In the genomic region with DNA sequence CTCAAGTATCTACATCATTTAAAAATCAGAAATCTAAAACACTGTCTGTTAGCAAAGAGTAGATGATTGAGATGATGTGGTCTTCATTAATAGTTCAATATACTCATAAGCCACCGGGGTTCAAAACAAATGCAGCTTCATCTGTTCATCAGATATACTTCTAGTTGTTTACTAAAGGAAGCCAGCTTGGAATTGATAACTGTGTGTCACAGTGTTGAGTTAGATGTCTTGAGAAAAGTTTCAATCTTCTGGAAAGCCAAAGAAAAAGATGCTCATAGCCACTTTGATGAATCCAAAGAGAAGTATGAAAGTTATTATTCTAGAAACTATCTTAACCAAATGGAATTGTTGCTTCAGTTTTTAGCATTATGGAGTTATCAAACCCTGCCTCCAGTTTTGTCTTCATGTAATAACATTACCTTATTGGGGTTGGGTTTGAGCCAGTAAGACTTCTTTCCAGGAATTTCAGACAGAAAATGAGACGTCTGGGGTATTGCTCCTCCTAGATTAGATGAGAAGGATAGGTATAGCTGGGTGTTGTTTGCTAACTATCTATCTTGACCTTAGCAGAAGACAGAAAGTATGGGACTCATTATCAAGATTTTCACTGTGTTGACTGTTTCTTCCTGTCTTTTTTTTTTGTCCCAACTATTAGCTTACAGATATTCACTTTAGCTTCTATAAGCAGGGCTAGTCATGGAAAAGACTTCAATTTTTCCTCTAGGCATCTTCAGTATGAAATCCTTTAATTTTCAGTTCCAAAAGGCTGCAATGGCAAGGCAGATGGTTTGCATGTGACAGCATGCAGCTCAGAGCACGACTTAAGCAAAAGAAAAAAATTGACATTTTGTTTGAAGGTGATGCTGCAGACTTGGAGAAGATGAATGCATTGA, we compare ENCODE assay signal across 1 cellular context.
A peak's percentile ranks its signal among the peaks of the same experiment; 100 is the strongest.
TF ChIP-seq lines count a peak whose summit lies in the region.

No MANE protein-coding gene starts in this region.

TF ChIP-seq in K562, 482 proteins besides CTCF, POLR2A, EP300 and RAD21 (continued from another document and continues in another):
- TF ChIP-seq, protein P1, sequence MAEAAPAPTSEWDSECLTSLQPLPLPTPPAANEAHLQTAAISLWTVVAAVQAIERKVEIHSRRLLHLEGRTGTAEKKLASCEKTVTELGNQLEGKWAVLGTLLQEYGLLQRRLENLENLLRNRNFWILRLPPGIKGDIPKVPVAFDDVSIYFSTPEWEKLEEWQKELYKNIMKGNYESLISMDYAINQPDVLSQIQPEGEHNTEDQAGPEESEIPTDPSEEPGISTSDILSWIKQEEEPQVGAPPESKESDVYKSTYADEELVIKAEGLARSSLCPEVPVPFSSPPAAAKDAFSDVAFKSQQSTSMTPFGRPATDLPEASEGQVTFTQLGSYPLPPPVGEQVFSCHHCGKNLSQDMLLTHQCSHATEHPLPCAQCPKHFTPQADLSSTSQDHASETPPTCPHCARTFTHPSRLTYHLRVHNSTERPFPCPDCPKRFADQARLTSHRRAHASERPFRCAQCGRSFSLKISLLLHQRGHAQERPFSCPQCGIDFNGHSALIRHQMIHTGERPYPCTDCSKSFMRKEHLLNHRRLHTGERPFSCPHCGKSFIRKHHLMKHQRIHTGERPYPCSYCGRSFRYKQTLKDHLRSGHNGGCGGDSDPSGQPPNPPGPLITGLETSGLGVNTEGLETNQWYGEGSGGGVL (CRISPR knock-in tag; IDR thresholded peaks at IDR 0.05): no peak
- TF ChIP-seq, protein P2, sequence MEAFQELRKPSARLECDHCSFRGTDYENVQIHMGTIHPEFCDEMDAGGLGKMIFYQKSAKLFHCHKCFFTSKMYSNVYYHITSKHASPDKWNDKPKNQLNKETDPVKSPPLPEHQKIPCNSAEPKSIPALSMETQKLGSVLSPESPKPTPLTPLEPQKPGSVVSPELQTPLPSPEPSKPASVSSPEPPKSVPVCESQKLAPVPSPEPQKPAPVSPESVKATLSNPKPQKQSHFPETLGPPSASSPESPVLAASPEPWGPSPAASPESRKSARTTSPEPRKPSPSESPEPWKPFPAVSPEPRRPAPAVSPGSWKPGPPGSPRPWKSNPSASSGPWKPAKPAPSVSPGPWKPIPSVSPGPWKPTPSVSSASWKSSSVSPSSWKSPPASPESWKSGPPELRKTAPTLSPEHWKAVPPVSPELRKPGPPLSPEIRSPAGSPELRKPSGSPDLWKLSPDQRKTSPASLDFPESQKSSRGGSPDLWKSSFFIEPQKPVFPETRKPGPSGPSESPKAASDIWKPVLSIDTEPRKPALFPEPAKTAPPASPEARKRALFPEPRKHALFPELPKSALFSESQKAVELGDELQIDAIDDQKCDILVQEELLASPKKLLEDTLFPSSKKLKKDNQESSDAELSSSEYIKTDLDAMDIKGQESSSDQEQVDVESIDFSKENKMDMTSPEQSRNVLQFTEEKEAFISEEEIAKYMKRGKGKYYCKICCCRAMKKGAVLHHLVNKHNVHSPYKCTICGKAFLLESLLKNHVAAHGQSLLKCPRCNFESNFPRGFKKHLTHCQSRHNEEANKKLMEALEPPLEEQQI (IDR thresholded peaks at IDR 0.05): peak; percentile 47; the same call in 1 of the 2 replicates
- no peak for TF ChIP-seq PYGO2 (tag; IDR thresholded peaks at IDR 0.05)
- TF ChIP-seq SOX6 (IDR thresholded peaks at IDR 0.05): peak; percentile 95
- TF ChIP-seq TRIM24 (IDR thresholded peaks at IDR 0.05): peak in 1 of 2 experiments; percentile 80; a peak in 3 of 4 replicates
- no peak for TF ChIP-seq RBM14 (IDR thresholded peaks at IDR 0.05; ENCODE audit: borderline replicate concordance, insufficient read depth, low read depth, low read length)
- TF ChIP-seq CEBPG (CRISPR knock-in tag; IDR thresholded peaks at IDR 0.05): no peak
- TF ChIP-seq CEBPG (tag; conservative IDR thresholded peaks at IDR 0.05 in 1 of 2, IDR thresholded peaks at IDR 0.05 in 1 of 2): peak in 1 of 2 experiments; percentile 20; a peak in 1 of 4 replicates
- TF ChIP-seq ELF2 (CRISPR knock-in tag; IDR thresholded peaks at IDR 0.05): no peak
- TF ChIP-seq, protein P3, sequence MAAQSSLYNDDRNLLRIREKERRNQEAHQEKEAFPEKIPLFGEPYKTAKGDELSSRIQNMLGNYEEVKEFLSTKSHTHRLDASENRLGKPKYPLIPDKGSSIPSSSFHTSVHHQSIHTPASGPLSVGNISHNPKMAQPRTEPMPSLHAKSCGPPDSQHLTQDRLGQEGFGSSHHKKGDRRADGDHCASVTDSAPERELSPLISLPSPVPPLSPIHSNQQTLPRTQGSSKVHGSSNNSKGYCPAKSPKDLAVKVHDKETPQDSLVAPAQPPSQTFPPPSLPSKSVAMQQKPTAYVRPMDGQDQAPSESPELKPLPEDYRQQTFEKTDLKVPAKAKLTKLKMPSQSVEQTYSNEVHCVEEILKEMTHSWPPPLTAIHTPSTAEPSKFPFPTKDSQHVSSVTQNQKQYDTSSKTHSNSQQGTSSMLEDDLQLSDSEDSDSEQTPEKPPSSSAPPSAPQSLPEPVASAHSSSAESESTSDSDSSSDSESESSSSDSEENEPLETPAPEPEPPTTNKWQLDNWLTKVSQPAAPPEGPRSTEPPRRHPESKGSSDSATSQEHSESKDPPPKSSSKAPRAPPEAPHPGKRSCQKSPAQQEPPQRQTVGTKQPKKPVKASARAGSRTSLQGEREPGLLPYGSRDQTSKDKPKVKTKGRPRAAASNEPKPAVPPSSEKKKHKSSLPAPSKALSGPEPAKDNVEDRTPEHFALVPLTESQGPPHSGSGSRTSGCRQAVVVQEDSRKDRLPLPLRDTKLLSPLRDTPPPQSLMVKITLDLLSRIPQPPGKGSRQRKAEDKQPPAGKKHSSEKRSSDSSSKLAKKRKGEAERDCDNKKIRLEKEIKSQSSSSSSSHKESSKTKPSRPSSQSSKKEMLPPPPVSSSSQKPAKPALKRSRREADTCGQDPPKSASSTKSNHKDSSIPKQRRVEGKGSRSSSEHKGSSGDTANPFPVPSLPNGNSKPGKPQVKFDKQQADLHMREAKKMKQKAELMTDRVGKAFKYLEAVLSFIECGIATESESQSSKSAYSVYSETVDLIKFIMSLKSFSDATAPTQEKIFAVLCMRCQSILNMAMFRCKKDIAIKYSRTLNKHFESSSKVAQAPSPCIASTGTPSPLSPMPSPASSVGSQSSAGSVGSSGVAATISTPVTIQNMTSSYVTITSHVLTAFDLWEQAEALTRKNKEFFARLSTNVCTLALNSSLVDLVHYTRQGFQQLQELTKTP (IDR thresholded peaks at IDR 0.05; ENCODE audit: low read depth in 1 of 2, partially characterized antibody in 2 of 2): peak in 1 of 2 experiments; percentile 66
- TF ChIP-seq, protein P4, sequence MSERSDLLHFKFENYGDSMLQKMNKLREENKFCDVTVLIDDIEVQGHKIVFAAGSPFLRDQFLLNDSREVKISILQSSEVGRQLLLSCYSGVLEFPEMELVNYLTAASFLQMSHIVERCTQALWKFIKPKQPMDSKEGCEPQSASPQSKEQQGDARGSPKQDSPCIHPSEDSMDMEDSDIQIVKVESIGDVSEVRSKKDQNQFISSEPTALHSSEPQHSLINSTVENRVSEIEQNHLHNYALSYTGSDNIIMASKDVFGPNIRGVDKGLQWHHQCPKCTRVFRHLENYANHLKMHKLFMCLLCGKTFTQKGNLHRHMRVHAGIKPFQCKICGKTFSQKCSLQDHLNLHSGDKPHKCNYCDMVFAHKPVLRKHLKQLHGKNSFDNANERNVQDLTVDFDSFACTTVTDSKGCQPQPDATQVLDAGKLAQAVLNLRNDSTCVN (CRISPR knock-in tag; IDR thresholded peaks at IDR 0.05): no peak
- TF ChIP-seq BRD4 (IDR thresholded peaks at IDR 0.05): no peak
- TF ChIP-seq, protein P5, sequence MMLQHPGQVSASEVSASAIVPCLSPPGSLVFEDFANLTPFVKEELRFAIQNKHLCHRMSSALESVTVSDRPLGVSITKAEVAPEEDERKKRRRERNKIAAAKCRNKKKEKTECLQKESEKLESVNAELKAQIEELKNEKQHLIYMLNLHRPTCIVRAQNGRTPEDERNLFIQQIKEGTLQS (IDR thresholded peaks at IDR 0.05): no peak; the same call in 1 of the 2 replicates
- TF ChIP-seq, protein P5 (CRISPR knock-in tag; conservative IDR thresholded peaks at IDR 0.05): no peak
- peak; percentile 51; the same call in 1 of the 2 replicates for TF ChIP-seq BCOR (IDR thresholded peaks at IDR 0.05)
- peak; percentile 78 for TF ChIP-seq CTBP1 (IDR thresholded peaks at IDR 0.05; ENCODE audit: borderline replicate concordance)
- TF ChIP-seq ARID2 (IDR thresholded peaks at IDR 0.05): no peak
- no peak; the same call in 1 of the 2 replicates for TF ChIP-seq GATAD2B (IDR thresholded peaks at IDR 0.05; ENCODE audit: borderline replicate concordance)
- peak; percentile 69 for TF ChIP-seq ZNF766 (CRISPR knock-in tag; conservative IDR thresholded peaks at IDR 0.05)
- TF ChIP-seq, protein P6, sequence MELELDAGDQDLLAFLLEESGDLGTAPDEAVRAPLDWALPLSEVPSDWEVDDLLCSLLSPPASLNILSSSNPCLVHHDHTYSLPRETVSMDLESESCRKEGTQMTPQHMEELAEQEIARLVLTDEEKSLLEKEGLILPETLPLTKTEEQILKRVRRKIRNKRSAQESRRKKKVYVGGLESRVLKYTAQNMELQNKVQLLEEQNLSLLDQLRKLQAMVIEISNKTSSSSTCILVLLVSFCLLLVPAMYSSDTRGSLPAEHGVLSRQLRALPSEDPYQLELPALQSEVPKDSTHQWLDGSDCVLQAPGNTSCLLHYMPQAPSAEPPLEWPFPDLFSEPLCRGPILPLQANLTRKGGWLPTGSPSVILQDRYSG (tag; conservative IDR thresholded peaks at IDR 0.05; ENCODE audit: low read depth): no peak
- TF ChIP-seq, protein P7, sequence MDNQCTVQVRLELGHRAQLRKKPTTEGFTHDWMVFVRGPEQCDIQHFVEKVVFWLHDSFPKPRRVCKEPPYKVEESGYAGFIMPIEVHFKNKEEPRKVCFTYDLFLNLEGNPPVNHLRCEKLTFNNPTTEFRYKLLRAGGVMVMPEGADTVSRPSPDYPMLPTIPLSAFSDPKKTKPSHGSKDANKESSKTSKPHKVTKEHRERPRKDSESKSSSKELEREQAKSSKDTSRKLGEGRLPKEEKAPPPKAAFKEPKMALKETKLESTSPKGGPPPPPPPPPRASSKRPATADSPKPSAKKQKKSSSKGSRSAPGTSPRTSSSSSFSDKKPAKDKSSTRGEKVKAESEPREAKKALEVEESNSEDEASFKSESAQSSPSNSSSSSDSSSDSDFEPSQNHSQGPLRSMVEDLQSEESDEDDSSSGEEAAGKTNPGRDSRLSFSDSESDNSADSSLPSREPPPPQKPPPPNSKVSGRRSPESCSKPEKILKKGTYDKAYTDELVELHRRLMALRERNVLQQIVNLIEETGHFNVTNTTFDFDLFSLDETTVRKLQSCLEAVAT (IDR thresholded peaks at IDR 0.05): peak in 1 of 2 experiments; percentile 36; a peak in 1 of 4 replicates
- TF ChIP-seq KLF16 (IDR thresholded peaks at IDR 0.05): peak; percentile 65; the same call in 1 of the 2 replicates
- TF ChIP-seq CREM (IDR thresholded peaks at IDR 0.05; ENCODE audit: low read depth): no peak
- TF ChIP-seq SAFB2 (IDR thresholded peaks at IDR 0.05; ENCODE audit: borderline replicate concordance, low read depth, low read length, severe bottlenecking): no peak
- TF ChIP-seq ZNF263 (CRISPR knock-in tag; IDR thresholded peaks at IDR 0.05; ENCODE audit: borderline replicate concordance): no peak
- peak; percentile 89 for TF ChIP-seq HMGN3 (IDR thresholded peaks at IDR 0.05; ENCODE audit: borderline replicate concordance, extremely low read depth, insufficient read length, low read depth, low read length)
- peak; percentile 97 for TF ChIP-seq DPF2 (IDR thresholded peaks at IDR 0.05)
- TF ChIP-seq PML (IDR thresholded peaks at IDR 0.05; ENCODE audit: low read length): peak; percentile 77; the same call in 1 of the 2 replicates
- TF ChIP-seq, protein P8, sequence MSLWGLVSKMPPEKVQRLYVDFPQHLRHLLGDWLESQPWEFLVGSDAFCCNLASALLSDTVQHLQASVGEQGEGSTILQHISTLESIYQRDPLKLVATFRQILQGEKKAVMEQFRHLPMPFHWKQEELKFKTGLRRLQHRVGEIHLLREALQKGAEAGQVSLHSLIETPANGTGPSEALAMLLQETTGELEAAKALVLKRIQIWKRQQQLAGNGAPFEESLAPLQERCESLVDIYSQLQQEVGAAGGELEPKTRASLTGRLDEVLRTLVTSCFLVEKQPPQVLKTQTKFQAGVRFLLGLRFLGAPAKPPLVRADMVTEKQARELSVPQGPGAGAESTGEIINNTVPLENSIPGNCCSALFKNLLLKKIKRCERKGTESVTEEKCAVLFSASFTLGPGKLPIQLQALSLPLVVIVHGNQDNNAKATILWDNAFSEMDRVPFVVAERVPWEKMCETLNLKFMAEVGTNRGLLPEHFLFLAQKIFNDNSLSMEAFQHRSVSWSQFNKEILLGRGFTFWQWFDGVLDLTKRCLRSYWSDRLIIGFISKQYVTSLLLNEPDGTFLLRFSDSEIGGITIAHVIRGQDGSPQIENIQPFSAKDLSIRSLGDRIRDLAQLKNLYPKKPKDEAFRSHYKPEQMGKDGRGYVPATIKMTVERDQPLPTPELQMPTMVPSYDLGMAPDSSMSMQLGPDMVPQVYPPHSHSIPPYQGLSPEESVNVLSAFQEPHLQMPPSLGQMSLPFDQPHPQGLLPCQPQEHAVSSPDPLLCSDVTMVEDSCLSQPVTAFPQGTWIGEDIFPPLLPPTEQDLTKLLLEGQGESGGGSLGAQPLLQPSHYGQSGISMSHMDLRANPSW (CRISPR knock-in tag; IDR thresholded peaks at IDR 0.05): no peak
- TF ChIP-seq, protein P9, sequence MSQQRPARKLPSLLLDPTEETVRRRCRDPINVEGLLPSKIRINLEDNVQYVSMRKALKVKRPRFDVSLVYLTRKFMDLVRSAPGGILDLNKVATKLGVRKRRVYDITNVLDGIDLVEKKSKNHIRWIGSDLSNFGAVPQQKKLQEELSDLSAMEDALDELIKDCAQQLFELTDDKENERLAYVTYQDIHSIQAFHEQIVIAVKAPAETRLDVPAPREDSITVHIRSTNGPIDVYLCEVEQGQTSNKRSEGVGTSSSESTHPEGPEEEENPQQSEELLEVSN (IDR thresholded peaks at IDR 0.05; ENCODE audit: borderline replicate concordance in 1 of 2, extremely low read depth in 1 of 2, insufficient read depth in 1 of 2, insufficient read length in 1 of 2, low read depth in 1 of 2, low read length in 1 of 2, poor library complexity in 1 of 2, severe bottlenecking in 1 of 2): no peak
- TF ChIP-seq, protein P10, sequence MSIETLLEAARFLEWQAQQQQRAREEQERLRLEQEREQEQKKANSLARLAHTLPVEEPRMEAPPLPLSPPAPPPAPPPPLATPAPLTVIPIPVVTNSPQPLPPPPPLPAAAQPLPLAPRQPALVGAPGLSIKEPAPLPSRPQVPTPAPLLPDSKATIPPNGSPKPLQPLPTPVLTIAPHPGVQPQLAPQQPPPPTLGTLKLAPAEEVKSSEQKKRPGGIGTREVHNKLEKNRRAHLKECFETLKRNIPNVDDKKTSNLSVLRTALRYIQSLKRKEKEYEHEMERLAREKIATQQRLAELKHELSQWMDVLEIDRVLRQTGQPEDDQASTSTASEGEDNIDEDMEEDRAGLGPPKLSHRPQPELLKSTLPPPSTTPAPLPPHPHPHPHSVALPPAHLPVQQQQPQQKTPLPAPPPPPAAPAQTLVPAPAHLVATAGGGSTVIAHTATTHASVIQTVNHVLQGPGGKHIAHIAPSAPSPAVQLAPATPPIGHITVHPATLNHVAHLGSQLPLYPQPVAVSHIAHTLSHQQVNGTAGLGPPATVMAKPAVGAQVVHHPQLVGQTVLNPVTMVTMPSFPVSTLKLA (conservative IDR thresholded peaks at IDR 0.05): peak in 1 of 2 experiments; percentile 43; a peak in 1 of 4 replicates
- peak; percentile 98 for TF ChIP-seq ARID1B (IDR thresholded peaks at IDR 0.05)
- peak in 1 of 2 experiments; percentile 58; a peak in 1 of 4 replicates for TF ChIP-seq TEAD1 (CRISPR knock-in tag; IDR thresholded peaks at IDR 0.05)
- TF ChIP-seq SMARCE1 (IDR thresholded peaks at IDR 0.05): peak; percentile 91
- TF ChIP-seq ETS2 (tag; IDR thresholded peaks at IDR 0.05; ENCODE audit: borderline replicate concordance, poor library complexity, severe bottlenecking): no peak
- peak; percentile 71; the same call in 1 of the 2 replicates for TF ChIP-seq ZNF668 (CRISPR knock-in tag; IDR thresholded peaks at IDR 0.05)
